18 cellular contexts compared by ENCODE assay signal in genomic region chr14:104084251-104085002, GRCh38. TPM values are rescaled to one million over a fixed set of nuclear protein-coding genes. Genes with fewer than 3 reads are reported as not detected.
DNase-seq lines count a peak whose midpoint lies in the region; ATAC-seq, FAIRE-seq and TF ChIP-seq lines count a peak whose summit lies in the region.
"Had no signal": no experiment of that assay in that cellular context is flagged by ENCODE, and none has a peak within 500 bp of the region (broad histone marks: within the 10 kb centered on the region; RNA-seq: fewer than 3 reads in every experiment).

No MANE protein-coding gene starts in this region.

- ATAC-seq in T-helper 17 cell: no peak
- ATAC-seq: left colon had no signal

- intact Hi-C loops in posterior vena cava (cut with DNase I): loop anchor here in 1 of 2 donors (5.0 kb wide), 1 partner anchor 558 kb away; no protein-coding TSS in a partner anchor

- no peak overlapping the region for H3K4me3 ChIP-seq in foreskin fibroblast (ENCODE audit: low read depth in 1 of 2, low read length in 2 of 2)
- H3K4me3 ChIP-seq: colonic mucosa, SJSA1, vagina had no signal

- FAIRE-seq in D721Med (lab: Jason Lieb, UNC): no peak
- FAIRE-seq: GM12892 had no signal

- H3K4me3 Mint-ChIP-seq in T-helper 17 cell: peak overlapping the region; percentile 41
- H3K4me3 Mint-ChIP-seq: stimulated activated memory B cell treated with anti-CD40 and anti-IgM and Interleukin-4, amounts not matched to agents 10 μg/mL and 1 μg/mL and 100 μg/mL, for 72 hours had no signal

- H3K4me1 Mint-ChIP-seq in T-helper 17 cell: no peaks in the 10 kb centered on the region
- H3K4me1 Mint-ChIP-seq: stimulated activated memory B cell treated with anti-CD40 and anti-IgM and Interleukin-4, amounts not matched to agents 10 μg/mL and 1 μg/mL and 100 μg/mL, for 72 hours had no signal

- DNase-seq in D721Med (ENCODE audit: insufficient read length, low spot score) (peak; percentile 13), T-helper 17 cell (no peak), iris pigment epithelial cell (ENCODE audit: low read depth) (peak; percentile 31), posterior vena cava (ENCODE audit: low spot score) (peak; percentile 51), foreskin fibroblast (no peak), iPS-NIHi11 (ENCODE audit: low spot score) (no peak), GM19240 (ENCODE audit: insufficient read length, low spot score) (no peak), AG20443 (ENCODE audit: low spot score) (no peak)
- DNase-seq: activated T-cell treated with anti-CD3 and anti-CD28 coated beads, Interleukin-2, amount 50 U/mL, for 48 hours; NCI-H1436; NCI-H446 treated with DMSO at 0.1 percent for 48 hours had no signal

- no peaks in the 10 kb centered on the region for H3K36me3 Mint-ChIP-seq in T-helper 17 cell (ENCODE audit: low read depth)
- H3K36me3 Mint-ChIP-seq: stimulated activated memory B cell treated with anti-CD40 and anti-IgM and Interleukin-4, amounts not matched to agents 10 μg/mL and 1 μg/mL and 100 μg/mL, for 72 hours had no signal

- no peak overlapping the region for H3K27ac Mint-ChIP-seq in T-helper 17 cell
- H3K27ac Mint-ChIP-seq: stimulated activated memory B cell treated with anti-CD40 and anti-IgM and Interleukin-4, amounts not matched to agents 10 μg/mL and 1 μg/mL and 100 μg/mL, for 72 hours had no signal

- H3K27me3 Mint-ChIP-seq in T-helper 17 cell: peaks cover 26% of the 10 kb centered on the region

- TF ChIP-seq CTCF in D721Med (IDR thresholded peaks at IDR 0.05; ENCODE audit: insufficient read depth, missing control alignments) (no peak), foreskin fibroblast (IDR thresholded peaks at IDR 0.05; ENCODE audit: low read depth, low read length) (no peak)

- H3K9me3 ChIP-seq in T-helper 17 cell (ENCODE audit: control insufficient read depth, low read length, poor library complexity, severe bottlenecking): no peaks in the 10 kb centered on the region
- H3K9me3 ChIP-seq: adrenal gland, colonic mucosa, SJSA1, vagina had no signal

RNA-seq across cellular contexts. Expression of gene ASPG, which starts 1.1 kb away (rescaled TPM):
- total RNA-seq in T-helper 17 cell (not detected), posterior vena cava (1 to 10 TPM; 1.3 to 3.2 TPM)
- total RNA-seq: SJSA1 had no signal

RNA-seq across cellular contexts. Expression of gene KIF26A, which starts 54.0 kb away (rescaled TPM):
- 1 to 10 TPM; 3.9 to 4.7 TPM for total RNA-seq in T-helper 17 cell
- total RNA-seq in posterior vena cava: 1 to 10 TPM; 5.0 to 6.9 TPM

Comparison
In these comparisons a context has a peak if more than half of its experiments do, and no peak if none do; other contexts are left out.
1. DNase-seq: peak in D721Med (single experiment), iris pigment epithelial cell (single experiment) and posterior vena cava (single experiment); none in T-helper 17 cell (0 of 3), foreskin fibroblast (0 of 2), iPS-NIHi11 (single experiment), GM19240 (single experiment) and AG20443 (single experiment).